1 cellular context compared by ENCODE assay signal in the genomic region with DNA sequence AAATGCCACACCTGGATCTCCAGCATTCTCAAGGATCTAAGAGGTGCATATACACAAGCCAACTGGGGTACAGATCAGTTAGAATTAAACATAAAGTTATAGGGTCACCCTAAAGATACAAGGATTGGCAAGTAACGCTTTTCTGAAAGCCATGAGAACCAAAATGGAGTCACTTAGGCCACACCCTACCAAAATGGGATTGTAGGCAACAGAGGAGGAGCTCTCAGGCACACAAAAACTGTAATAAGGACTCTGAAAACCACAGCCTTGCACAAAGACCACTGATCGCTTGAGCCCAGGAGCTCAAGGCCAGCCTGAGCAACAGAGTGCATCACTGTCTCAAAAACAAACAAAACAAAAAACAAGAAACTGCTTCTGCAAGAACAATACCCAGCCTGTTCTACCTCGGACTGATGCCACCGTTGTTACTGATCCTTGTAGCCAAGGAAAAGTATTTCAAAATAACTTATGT.
A peak's percentile ranks its signal among the peaks of the same experiment; 100 is the strongest.
TF ChIP-seq lines count a peak whose summit lies in the region.

No MANE protein-coding gene starts in this region.

TF ChIP-seq in HepG2, 621 proteins besides CTCF, POLR2A, EP300 and RAD21 (continued from another document):
- TF ChIP-seq RXRB (CRISPR knock-in tag; IDR thresholded peaks at IDR 0.05; ENCODE audit: borderline replicate concordance), result 0 out of 2 replicates have a peak, but pooled peaks have one; percentile 37
- peak; percentile 74 for TF ChIP-seq FOXA3 (CRISPR knock-in tag; IDR thresholded peaks at IDR 0.05)
- peak; percentile 46 for TF ChIP-seq FOSL2 (CRISPR knock-in tag; IDR thresholded peaks at IDR 0.05)
- TF ChIP-seq HOXA3 (CRISPR knock-in tag; IDR thresholded peaks at IDR 0.05), result peak; percentile 39; the same call in 1 of the 2 replicates
- TF ChIP-seq ELF3 (CRISPR knock-in tag; IDR thresholded peaks at IDR 0.05), result peak; percentile 38; the same call in 1 of the 2 replicates
- TF ChIP-seq HNF4A (CRISPR knock-in tag; IDR thresholded peaks at IDR 0.05), result peak; percentile 56; the same call in 1 of the 2 replicates
- TF ChIP-seq SOX6 (IDR thresholded peaks at IDR 0.05), result no peak
- TF ChIP-seq SOX6 (CRISPR knock-in tag; IDR thresholded peaks at IDR 0.05), result peak; percentile 84
- peak; percentile 35; the same call in 1 of the 2 replicates for TF ChIP-seq BCL6 (CRISPR knock-in tag; IDR thresholded peaks at IDR 0.05)
- no peak for TF ChIP-seq FOXA1 (IDR thresholded peaks at IDR 0.05)
- 0 out of 2 replicates have a peak, but pooled peaks have one; percentile 6 for TF ChIP-seq FOXA1 (CRISPR knock-in tag; IDR thresholded peaks at IDR 0.05)
- peak; percentile 37; the same call in 1 of the 2 replicates for TF ChIP-seq CEBPB (IDR thresholded peaks at IDR 0.05; ENCODE audit: borderline replicate concordance, low read depth, low read length)
- TF ChIP-seq ZFP62 (CRISPR knock-in tag; IDR thresholded peaks at IDR 0.05), result no peak
- TF ChIP-seq ZNF30 (CRISPR knock-in tag; IDR thresholded peaks at IDR 0.05), result no peak
- TF ChIP-seq SOX5 (CRISPR knock-in tag; IDR thresholded peaks at IDR 0.05; ENCODE audit: borderline replicate concordance), result peak; percentile 80
- no peak for TF ChIP-seq SOX13 (IDR thresholded peaks at IDR 0.05)
- peak in 1 of 2 experiments; percentile 85; a peak in 2 of 4 replicates for TF ChIP-seq SOX13 (CRISPR knock-in tag; conservative IDR thresholded peaks at IDR 0.05 in 1 of 2, IDR thresholded peaks at IDR 0.05 in 1 of 2)
- TF ChIP-seq PAXIP1 (CRISPR knock-in tag; conservative IDR thresholded peaks at IDR 0.05), result peak; percentile 52
- TF ChIP-seq, protein P1, sequence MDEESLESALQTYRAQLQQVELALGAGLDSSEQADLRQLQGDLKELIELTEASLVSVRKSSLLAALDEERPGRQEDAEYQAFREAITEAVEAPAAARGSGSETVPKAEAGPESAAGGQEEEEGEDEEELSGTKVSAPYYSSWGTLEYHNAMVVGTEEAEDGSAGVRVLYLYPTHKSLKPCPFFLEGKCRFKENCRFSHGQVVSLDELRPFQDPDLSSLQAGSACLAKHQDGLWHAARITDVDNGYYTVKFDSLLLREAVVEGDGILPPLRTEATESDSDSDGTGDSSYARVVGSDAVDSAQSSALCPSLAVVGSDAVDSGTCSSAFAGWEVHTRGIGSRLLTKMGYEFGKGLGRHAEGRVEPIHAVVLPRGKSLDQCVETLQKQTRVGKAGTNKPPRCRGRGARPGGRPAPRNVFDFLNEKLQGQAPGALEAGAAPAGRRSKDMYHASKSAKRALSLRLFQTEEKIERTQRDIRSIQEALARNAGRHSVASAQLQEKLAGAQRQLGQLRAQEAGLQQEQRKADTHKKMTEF (CRISPR knock-in tag; IDR thresholded peaks at IDR 0.05), result peak; percentile 24; the same call in 1 of the 2 replicates
- TF ChIP-seq GATAD2A (CRISPR knock-in tag; IDR thresholded peaks at IDR 0.05), result peak; percentile 79
- TF ChIP-seq KAT8 (CRISPR knock-in tag; IDR thresholded peaks at IDR 0.05), result 0 out of 2 replicates have a peak, but pooled peaks have one; percentile 19
- 0 out of 2 replicates have a peak, but pooled peaks have one; percentile 28 for TF ChIP-seq ZNF350 (CRISPR knock-in tag; IDR thresholded peaks at IDR 0.05; ENCODE audit: borderline replicate concordance, low read depth)
- TF ChIP-seq, protein P2, sequence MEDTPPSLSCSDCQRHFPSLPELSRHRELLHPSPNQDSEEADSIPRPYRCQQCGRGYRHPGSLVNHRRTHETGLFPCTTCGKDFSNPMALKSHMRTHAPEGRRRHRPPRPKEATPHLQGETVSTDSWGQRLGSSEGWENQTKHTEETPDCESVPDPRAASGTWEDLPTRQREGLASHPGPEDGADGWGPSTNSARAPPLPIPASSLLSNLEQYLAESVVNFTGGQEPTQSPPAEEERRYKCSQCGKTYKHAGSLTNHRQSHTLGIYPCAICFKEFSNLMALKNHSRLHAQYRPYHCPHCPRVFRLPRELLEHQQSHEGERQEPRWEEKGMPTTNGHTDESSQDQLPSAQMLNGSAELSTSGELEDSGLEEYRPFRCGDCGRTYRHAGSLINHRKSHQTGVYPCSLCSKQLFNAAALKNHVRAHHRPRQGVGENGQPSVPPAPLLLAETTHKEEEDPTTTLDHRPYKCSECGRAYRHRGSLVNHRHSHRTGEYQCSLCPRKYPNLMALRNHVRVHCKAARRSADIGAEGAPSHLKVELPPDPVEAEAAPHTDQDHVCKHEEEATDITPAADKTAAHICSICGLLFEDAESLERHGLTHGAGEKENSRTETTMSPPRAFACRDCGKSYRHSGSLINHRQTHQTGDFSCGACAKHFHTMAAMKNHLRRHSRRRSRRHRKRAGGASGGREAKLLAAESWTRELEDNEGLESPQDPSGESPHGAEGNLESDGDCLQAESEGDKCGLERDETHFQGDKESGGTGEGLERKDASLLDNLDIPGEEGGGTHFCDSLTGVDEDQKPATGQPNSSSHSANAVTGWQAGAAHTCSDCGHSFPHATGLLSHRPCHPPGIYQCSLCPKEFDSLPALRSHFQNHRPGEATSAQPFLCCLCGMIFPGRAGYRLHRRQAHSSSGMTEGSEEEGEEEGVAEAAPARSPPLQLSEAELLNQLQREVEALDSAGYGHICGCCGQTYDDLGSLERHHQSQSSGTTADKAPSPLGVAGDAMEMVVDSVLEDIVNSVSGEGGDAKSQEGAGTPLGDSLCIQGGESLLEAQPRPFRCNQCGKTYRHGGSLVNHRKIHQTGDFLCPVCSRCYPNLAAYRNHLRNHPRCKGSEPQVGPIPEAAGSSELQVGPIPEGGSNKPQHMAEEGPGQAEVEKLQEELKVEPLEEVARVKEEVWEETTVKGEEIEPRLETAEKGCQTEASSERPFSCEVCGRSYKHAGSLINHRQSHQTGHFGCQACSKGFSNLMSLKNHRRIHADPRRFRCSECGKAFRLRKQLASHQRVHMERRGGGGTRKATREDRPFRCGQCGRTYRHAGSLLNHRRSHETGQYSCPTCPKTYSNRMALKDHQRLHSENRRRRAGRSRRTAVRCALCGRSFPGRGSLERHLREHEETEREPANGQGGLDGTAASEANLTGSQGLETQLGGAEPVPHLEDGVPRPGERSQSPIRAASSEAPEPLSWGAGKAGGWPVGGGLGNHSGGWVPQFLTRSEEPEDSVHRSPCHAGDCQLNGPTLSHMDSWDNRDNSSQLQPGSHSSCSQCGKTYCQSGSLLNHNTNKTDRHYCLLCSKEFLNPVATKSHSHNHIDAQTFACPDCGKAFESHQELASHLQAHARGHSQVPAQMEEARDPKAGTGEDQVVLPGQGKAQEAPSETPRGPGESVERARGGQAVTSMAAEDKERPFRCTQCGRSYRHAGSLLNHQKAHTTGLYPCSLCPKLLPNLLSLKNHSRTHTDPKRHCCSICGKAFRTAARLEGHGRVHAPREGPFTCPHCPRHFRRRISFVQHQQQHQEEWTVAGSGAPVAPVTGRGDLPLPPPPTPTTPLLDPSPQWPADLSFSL (CRISPR knock-in tag; IDR thresholded peaks at IDR 0.05), result 0 out of 2 replicates have a peak, but pooled peaks have one; percentile 27
- 0 out of 2 replicates have a peak, but pooled peaks have one; percentile 2 for TF ChIP-seq CEBPG (CRISPR knock-in tag; IDR thresholded peaks at IDR 0.05)
- TF ChIP-seq SCMH1 (CRISPR knock-in tag; IDR thresholded peaks at IDR 0.05; ENCODE audit: borderline replicate concordance), result no peak
- no peak for TF ChIP-seq SP140L (CRISPR knock-in tag; IDR thresholded peaks at IDR 0.05; ENCODE audit: borderline replicate concordance)
- TF ChIP-seq FOXP1 (IDR thresholded peaks at IDR 0.05), result peak; percentile 78
- TF ChIP-seq FOXP1 (CRISPR knock-in tag; IDR thresholded peaks at IDR 0.05), result peak; percentile 87
- no peak for TF ChIP-seq RELA (CRISPR knock-in tag; IDR thresholded peaks at IDR 0.05)
- TF ChIP-seq NR2F2 (IDR thresholded peaks at IDR 0.05; ENCODE audit: borderline replicate concordance, low read depth), result 0 out of 2 replicates have a peak, but pooled peaks have one; percentile 15
- TF ChIP-seq TARDBP (CRISPR knock-in tag; IDR thresholded peaks at IDR 0.05), result 0 out of 2 replicates have a peak, but pooled peaks have one; percentile 28
- 0 out of 2 replicates have a peak, but pooled peaks have one; percentile 23 for TF ChIP-seq ZMYM2 (CRISPR knock-in tag; IDR thresholded peaks at IDR 0.05)
- no peak for TF ChIP-seq ZNF749 (CRISPR knock-in tag; IDR thresholded peaks at IDR 0.05; ENCODE audit: borderline replicate concordance)
- peak; percentile 50 for TF ChIP-seq SALL1 (CRISPR knock-in tag; IDR thresholded peaks at IDR 0.05)
- TF ChIP-seq, protein P3, sequence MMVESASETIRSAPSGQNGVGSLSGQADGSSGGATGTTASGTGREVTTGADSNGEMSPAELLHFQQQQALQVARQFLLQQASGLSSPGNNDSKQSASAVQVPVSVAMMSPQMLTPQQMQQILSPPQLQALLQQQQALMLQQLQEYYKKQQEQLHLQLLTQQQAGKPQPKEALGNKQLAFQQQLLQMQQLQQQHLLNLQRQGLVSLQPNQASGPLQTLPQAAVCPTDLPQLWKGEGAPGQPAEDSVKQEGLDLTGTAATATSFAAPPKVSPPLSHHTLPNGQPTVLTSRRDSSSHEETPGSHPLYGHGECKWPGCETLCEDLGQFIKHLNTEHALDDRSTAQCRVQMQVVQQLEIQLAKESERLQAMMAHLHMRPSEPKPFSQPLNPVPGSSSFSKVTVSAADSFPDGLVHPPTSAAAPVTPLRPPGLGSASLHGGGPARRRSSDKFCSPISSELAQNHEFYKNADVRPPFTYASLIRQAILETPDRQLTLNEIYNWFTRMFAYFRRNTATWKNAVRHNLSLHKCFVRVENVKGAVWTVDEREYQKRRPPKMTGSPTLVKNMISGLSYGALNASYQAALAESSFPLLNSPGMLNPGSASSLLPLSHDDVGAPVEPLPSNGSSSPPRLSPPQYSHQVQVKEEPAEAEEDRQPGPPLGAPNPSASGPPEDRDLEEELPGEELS (CRISPR knock-in tag; IDR thresholded peaks at IDR 0.05), result peak; percentile 90
- no peak for TF ChIP-seq NFE2 (CRISPR knock-in tag; IDR thresholded peaks at IDR 0.05)
- TF ChIP-seq NCOR1 (IDR thresholded peaks at IDR 0.05; ENCODE audit: borderline replicate concordance, low read length), result peak; percentile 60; the same call in 1 of the 2 replicates
- peak in 1 of 2 experiments; percentile 54; a peak in 1 of 4 replicates for TF ChIP-seq KLF16 (CRISPR knock-in tag; IDR thresholded peaks at IDR 0.05)
- no peak for TF ChIP-seq MYNN (CRISPR knock-in tag; IDR thresholded peaks at IDR 0.05; ENCODE audit: low read depth)
- TF ChIP-seq LCORL (IDR thresholded peaks at IDR 0.05), result peak; percentile 71; the same call in 1 of the 2 replicates
- TF ChIP-seq LCORL (CRISPR knock-in tag; IDR thresholded peaks at IDR 0.05), result no peak; the same call in 1 of the 2 replicates
- TF ChIP-seq, protein P4, sequence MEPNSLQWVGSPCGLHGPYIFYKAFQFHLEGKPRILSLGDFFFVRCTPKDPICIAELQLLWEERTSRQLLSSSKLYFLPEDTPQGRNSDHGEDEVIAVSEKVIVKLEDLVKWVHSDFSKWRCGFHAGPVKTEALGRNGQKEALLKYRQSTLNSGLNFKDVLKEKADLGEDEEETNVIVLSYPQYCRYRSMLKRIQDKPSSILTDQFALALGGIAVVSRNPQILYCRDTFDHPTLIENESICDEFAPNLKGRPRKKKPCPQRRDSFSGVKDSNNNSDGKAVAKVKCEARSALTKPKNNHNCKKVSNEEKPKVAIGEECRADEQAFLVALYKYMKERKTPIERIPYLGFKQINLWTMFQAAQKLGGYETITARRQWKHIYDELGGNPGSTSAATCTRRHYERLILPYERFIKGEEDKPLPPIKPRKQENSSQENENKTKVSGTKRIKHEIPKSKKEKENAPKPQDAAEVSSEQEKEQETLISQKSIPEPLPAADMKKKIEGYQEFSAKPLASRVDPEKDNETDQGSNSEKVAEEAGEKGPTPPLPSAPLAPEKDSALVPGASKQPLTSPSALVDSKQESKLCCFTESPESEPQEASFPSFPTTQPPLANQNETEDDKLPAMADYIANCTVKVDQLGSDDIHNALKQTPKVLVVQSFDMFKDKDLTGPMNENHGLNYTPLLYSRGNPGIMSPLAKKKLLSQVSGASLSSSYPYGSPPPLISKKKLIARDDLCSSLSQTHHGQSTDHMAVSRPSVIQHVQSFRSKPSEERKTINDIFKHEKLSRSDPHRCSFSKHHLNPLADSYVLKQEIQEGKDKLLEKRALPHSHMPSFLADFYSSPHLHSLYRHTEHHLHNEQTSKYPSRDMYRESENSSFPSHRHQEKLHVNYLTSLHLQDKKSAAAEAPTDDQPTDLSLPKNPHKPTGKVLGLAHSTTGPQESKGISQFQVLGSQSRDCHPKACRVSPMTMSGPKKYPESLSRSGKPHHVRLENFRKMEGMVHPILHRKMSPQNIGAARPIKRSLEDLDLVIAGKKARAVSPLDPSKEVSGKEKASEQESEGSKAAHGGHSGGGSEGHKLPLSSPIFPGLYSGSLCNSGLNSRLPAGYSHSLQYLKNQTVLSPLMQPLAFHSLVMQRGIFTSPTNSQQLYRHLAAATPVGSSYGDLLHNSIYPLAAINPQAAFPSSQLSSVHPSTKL (CRISPR knock-in tag; IDR thresholded peaks at IDR 0.05), result peak; percentile 59; the same call in 1 of the 2 replicates
- no peak for TF ChIP-seq ZNF550 (CRISPR knock-in tag; IDR thresholded peaks at IDR 0.05; ENCODE audit: borderline replicate concordance)
- TF ChIP-seq HMG20A (CRISPR knock-in tag; IDR thresholded peaks at IDR 0.05; ENCODE audit: borderline replicate concordance), result peak; percentile 73; the same call in 1 of the 2 replicates
- peak; percentile 49; the same call in 1 of the 2 replicates for TF ChIP-seq FOXO1 (CRISPR knock-in tag; IDR thresholded peaks at IDR 0.05)
- TF ChIP-seq ZNF816 (CRISPR knock-in tag; IDR thresholded peaks at IDR 0.05; ENCODE audit: borderline replicate concordance), result no peak
- 0 out of 2 replicates have a peak, but pooled peaks have one; percentile 50 for TF ChIP-seq RARA (CRISPR knock-in tag; IDR thresholded peaks at IDR 0.05)
- peak; percentile 35 for TF ChIP-seq YY1 (IDR thresholded peaks at IDR 0.05; ENCODE audit: insufficient read depth, insufficient replicate concordance, low read depth, low read length)
- peak; percentile 71; the same call in 1 of the 2 replicates for TF ChIP-seq CHD4 (IDR thresholded peaks at IDR 0.05; ENCODE audit: borderline replicate concordance, low read length)
